In the genomic region with DNA sequence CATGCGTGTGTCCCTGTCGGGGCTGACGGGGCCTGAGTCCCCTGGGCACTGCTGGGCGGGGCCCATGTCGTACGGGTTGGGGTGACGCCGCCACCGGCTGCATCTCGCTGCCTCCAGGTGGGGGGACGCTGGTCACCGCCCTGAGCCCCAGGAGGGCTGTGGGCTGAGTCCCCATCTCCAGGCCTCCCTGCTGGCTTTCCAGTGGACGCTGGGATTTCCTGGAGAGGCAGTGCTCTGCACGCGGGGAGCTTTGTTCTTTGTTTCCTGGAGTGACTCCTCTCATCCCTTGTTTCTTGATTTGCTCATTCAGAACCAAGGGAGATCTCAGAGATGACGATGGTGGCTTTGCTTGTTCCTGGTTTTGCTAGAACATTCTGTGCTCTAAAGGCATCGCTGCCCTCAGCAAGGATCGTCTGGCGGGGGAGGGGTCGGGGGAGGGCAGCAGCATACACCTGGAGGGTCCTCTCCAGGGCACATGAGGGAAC, we compare ENCODE assay signal across 1 cellular context.
TF ChIP-seq lines count a peak whose summit lies in the region.

No MANE protein-coding gene starts in this region.

TF ChIP-seq in GM23338, 12 proteins besides CTCF, POLR2A, EP300 and RAD21 (continued from another document):
- TF ChIP-seq, protein P1, sequence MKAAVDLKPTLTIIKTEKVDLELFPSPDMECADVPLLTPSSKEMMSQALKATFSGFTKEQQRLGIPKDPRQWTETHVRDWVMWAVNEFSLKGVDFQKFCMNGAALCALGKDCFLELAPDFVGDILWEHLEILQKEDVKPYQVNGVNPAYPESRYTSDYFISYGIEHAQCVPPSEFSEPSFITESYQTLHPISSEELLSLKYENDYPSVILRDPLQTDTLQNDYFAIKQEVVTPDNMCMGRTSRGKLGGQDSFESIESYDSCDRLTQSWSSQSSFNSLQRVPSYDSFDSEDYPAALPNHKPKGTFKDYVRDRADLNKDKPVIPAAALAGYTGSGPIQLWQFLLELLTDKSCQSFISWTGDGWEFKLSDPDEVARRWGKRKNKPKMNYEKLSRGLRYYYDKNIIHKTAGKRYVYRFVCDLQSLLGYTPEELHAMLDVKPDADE (IDR thresholded peaks at IDR 0.05): no peak
